8 cellular contexts compared by ENCODE assay signal in the genomic region with DNA sequence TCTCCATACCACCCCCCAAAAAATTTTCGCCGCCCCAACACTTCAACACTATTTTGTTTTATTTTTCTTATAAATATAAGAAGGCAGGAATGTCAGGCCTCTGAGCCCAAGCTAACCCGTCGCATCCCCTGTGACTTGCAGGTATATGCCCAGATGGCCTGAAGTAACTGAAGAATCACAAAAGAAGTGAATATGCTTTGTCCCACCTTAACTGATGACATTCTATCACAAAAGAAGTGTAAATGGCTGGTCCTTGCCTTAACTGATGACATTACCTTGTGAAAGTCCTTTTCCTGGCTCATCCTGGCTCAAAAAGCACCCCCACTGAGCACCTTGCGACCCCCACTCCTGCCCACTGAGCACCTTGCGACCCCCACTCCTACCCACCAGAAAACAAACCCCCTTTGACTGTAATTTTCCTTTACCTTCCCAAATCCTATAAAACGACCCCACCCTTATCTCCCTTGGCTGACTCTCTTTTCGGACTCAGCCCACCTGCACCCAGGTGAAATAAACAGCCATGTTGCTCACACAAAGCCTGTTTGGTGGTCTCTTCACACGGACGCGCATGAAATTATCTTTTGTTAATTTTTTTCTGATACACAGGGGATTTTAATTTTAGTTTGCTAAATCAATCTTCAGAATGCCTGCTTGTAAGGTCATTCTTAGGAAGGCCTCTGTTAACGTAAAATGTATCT.
DNase-seq lines count a peak whose midpoint lies in the region; ATAC-seq and TF ChIP-seq lines count a peak whose summit lies in the region.
"Not testable (repeated sequence)": the region's sequence is repeated elsewhere in the genome, so short reads cannot be mapped to it uniquely, and the experiment has no call there.

No MANE protein-coding gene starts in this region.

- POLR2A ChIA-PET in WTC11 (lab: Charles Lee) = interaction anchor here (3.3 kb wide), 1 partner anchor 18 kb away, joined by 56 read pairs; no protein-coding TSS in a partner anchor

- not testable (repeated sequence) for H3K36me3 ChIP-seq in ES-I3 (ENCODE audit: insufficient read depth, low read length); H7 (replicated peaks; ENCODE audit: control insufficient read depth, insufficient read depth, low read length); HUES6 (ENCODE audit: control insufficient read depth, insufficient read depth, low read length); iPS-18a (ENCODE audit: control insufficient read depth, low read depth, low read length); neural progenitor cell

- CTCF ChIA-PET in WTC11 (lab: Charles Lee) = not testable (repeated sequence)

- peaks cover 15% of the 10 kb centered on the region for H3K79me2 ChIP-seq in neural progenitor cell (ENCODE audit: low read depth)

- not testable (repeated sequence) for H3K9me3 ChIP-seq in ES-I3 (ENCODE audit: control insufficient read depth, insufficient read depth, low read length); HUES6 (ENCODE audit: control insufficient read depth, insufficient read depth, low read depth, low read length); iPS-18a (ENCODE audit: control insufficient read depth, low read depth, low read length); neural progenitor cell (ENCODE audit: low read depth)

- not testable (repeated sequence) for H4K20me1 ChIP-seq in neural progenitor cell (ENCODE audit: low read depth)

- peak overlapping the region; percentile 86 for H3K4me3 Mint-ChIP-seq in WTC11
- peak overlapping the region; percentile 13 for H3K4me3 Mint-ChIP-seq in endothelial cell (ENCODE audit: unreplicated experiment)
- peak overlapping the region; percentile 8 for H3K4me3 Mint-ChIP-seq in neural progenitor cell

- not testable (repeated sequence) for H3K4me1 ChIP-seq in ES-I3 (ENCODE audit: insufficient read depth, low read length); HUES6 (ENCODE audit: control insufficient read depth, insufficient read depth, low read length); iPS-18a (ENCODE audit: control insufficient read depth, low read depth, low read length); neural progenitor cell

- ATAC-seq in WTC11 = not testable (repeated sequence)

- TF ChIP-seq CTCF in WTC11 (IDR thresholded peaks at IDR 0.05); endothelial cell (IDR thresholded peaks at IDR 0.05; ENCODE audit: unreplicated experiment); neural progenitor cell (IDR thresholded peaks at IDR 0.05): not testable (repeated sequence)

- not testable (repeated sequence) for H3K27me3 Mint-ChIP-seq in WTC11 (ENCODE audit: low read depth)
- H3K27me3 Mint-ChIP-seq in endothelial cell (ENCODE audit: unreplicated experiment) (peaks cover 23% of the 10 kb centered on the region), neural progenitor cell (ENCODE audit: insufficient read depth, low read depth) (peaks cover 47% of the 10 kb centered on the region)

- H3K27ac ChIP-seq in HUES6 (ENCODE audit: low read depth, low read length) (peak overlapping the region; percentile 98), iPS-18a (ENCODE audit: low read length) (peak overlapping the region; percentile 33)
- not testable (repeated sequence) for H3K27ac ChIP-seq in neural progenitor cell

- H3K9me3 Mint-ChIP-seq in WTC11; endothelial cell (ENCODE audit: unreplicated experiment); neural progenitor cell: not testable (repeated sequence)

- H3K4me2 ChIP-seq in neural progenitor cell = not testable (repeated sequence)

- not testable (repeated sequence) for H2AFZ ChIP-seq in neural progenitor cell (replicated peaks)

- peaks cover 45% of the 10 kb centered on the region for H3K4me1 Mint-ChIP-seq in WTC11
- peaks cover 17% of the 10 kb centered on the region for H3K4me1 Mint-ChIP-seq in endothelial cell (ENCODE audit: unreplicated experiment)
- not testable (repeated sequence) for H3K4me1 Mint-ChIP-seq in neural progenitor cell

- peaks cover 14% of the 10 kb centered on the region for H3F3A ChIP-seq in neural progenitor cell (ENCODE audit: low read depth)

- peak overlapping the region; percentile 64 for H3K9ac ChIP-seq in ES-I3 (ENCODE audit: low read depth, low read length)
- peak overlapping the region; percentile 98 for H3K9ac ChIP-seq in HUES6 (ENCODE audit: low read length)
- H3K9ac ChIP-seq in iPS-18a (ENCODE audit: low read length) = peak overlapping the region; percentile 87
- not testable (repeated sequence) for H3K9ac ChIP-seq in neural progenitor cell

- H3K36me3 Mint-ChIP-seq in WTC11 = peaks cover 58% of the 10 kb centered on the region
- not testable (repeated sequence) for H3K36me3 Mint-ChIP-seq in endothelial cell (ENCODE audit: low read depth, unreplicated experiment); neural progenitor cell

- DNase-seq in H7; endothelial cell (ENCODE audit: low spot score); neural progenitor cell (ENCODE audit: low spot score): not testable (repeated sequence)
- DNase-seq in WTC11 (ENCODE audit: low spot score) (peak; percentile 16), iPS DF 4.7 (ENCODE audit: extremely low read depth, low spot score) (peak; percentile 60)

- H3K27ac Mint-ChIP-seq in WTC11 (peak overlapping the region; percentile 99), endothelial cell (ENCODE audit: unreplicated experiment) (peak overlapping the region; percentile 70)
- not testable (repeated sequence) for H3K27ac Mint-ChIP-seq in neural progenitor cell

- not testable (repeated sequence) for H3K27me3 ChIP-seq in H7 (ENCODE audit: control insufficient read depth, insufficient read depth, low read length)
- H3K27me3 ChIP-seq in HUES6 (ENCODE audit: control insufficient read depth, insufficient read depth, low read length) (peaks cover 26% of the 10 kb centered on the region; the same call in 1 of the 2 replicates), iPS-18a (ENCODE audit: control insufficient read depth, insufficient read depth, low read length) (peaks cover 29% of the 10 kb centered on the region), neural progenitor cell (peaks cover 70% of the 10 kb centered on the region)

- peak overlapping the region; percentile 86; the same call in 1 of the 2 replicates for H3K4me3 ChIP-seq in H7 (ENCODE audit: insufficient read depth, low read depth, low read length)
- peak overlapping the region; percentile 91 for H3K4me3 ChIP-seq in HUES6 (ENCODE audit: low read depth, low read length)
- H3K4me3 ChIP-seq in iPS-18a (ENCODE audit: low read length) = peak overlapping the region; percentile 76
- H3K4me3 ChIP-seq in neural progenitor cell = not testable (repeated sequence)

TF ChIP-seq in WTC11, 78 proteins besides CTCF, POLR2A, EP300 and RAD21 (continues in another document):
- TF ChIP-seq, protein P1, sequence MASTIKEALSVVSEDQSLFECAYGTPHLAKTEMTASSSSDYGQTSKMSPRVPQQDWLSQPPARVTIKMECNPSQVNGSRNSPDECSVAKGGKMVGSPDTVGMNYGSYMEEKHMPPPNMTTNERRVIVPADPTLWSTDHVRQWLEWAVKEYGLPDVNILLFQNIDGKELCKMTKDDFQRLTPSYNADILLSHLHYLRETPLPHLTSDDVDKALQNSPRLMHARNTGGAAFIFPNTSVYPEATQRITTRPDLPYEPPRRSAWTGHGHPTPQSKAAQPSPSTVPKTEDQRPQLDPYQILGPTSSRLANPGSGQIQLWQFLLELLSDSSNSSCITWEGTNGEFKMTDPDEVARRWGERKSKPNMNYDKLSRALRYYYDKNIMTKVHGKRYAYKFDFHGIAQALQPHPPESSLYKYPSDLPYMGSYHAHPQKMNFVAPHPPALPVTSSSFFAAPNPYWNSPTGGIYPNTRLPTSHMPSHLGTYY (CRISPR knock-in tag; IDR thresholded peaks at IDR 0.05) = peak; percentile 82; the same call in 1 of the 2 replicates
- TF ChIP-seq, protein P2, sequence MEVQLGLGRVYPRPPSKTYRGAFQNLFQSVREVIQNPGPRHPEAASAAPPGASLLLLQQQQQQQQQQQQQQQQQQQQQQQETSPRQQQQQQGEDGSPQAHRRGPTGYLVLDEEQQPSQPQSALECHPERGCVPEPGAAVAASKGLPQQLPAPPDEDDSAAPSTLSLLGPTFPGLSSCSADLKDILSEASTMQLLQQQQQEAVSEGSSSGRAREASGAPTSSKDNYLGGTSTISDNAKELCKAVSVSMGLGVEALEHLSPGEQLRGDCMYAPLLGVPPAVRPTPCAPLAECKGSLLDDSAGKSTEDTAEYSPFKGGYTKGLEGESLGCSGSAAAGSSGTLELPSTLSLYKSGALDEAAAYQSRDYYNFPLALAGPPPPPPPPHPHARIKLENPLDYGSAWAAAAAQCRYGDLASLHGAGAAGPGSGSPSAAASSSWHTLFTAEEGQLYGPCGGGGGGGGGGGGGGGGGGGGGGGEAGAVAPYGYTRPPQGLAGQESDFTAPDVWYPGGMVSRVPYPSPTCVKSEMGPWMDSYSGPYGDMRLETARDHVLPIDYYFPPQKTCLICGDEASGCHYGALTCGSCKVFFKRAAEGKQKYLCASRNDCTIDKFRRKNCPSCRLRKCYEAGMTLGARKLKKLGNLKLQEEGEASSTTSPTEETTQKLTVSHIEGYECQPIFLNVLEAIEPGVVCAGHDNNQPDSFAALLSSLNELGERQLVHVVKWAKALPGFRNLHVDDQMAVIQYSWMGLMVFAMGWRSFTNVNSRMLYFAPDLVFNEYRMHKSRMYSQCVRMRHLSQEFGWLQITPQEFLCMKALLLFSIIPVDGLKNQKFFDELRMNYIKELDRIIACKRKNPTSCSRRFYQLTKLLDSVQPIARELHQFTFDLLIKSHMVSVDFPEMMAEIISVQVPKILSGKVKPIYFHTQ (CRISPR knock-in tag; IDR thresholded peaks at IDR 0.05) = peak; percentile 89

Comparison
In these comparisons a context has a peak if more than half of its experiments do, and no peak if none do; other contexts are left out.
1. H3K4me3 Mint-ChIP-seq: peak in every context shown above with its lines; median percentile 86 in WTC11; 13 in endothelial cell; 8 in neural progenitor cell.